Comparison of ENCODE assay signal across 8 cellular contexts in the genomic region with DNA sequence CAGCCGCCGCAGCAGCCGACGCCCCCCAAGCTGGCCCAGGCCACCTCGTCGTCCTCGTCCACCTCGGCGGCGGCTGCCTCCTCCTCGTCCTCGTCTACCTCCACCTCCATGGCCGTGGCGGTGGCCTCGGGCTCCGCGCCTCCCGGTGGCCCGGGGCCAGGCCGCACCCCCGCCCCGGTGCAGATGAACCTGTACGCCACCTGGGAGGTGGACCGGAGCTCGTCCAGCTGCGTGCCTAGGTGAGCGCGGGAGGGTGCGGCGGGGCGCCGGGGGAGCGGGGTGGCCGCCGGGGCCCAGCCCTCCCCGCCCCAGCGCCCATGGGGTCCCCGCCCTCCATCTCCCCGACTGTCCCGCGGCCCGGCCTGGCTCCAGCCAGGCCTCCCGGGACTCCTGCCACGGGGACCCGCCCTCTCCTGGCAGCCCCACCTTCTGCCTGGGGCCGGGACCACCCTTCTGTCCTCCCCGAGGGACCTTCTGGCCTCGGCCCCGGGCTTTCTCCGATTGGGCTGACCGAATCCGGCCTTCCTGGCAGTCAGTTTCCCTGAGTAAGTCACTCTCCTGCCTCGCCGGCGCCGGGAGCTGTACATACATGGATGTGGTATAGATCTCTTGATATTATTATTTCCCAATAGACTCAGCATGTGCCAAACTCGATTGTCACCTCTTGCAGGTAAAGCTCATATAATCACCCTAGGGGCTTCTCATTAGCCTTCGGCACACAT. TPM values are rescaled to one million over a fixed set of nuclear protein-coding genes. Genes with fewer than 3 reads are reported as not detected.
DNase-seq lines count a peak whose midpoint lies in the region; ATAC-seq and TF ChIP-seq lines count a peak whose summit lies in the region.

No MANE protein-coding gene starts in this region.

- H3K9me3 ChIP-seq in HUES48 (ENCODE audit: control insufficient read depth, insufficient read depth, low read length) (no peaks in the 10 kb centered on the region), ovary (no peaks in the 10 kb centered on the region)

- peak overlapping the region; percentile 88 for H3K27ac ChIP-seq in HUES48 (ENCODE audit: low read depth, low read length)
- H3K27ac ChIP-seq in ovary: peak overlapping the region; percentile 47 to 82

- no peak for TF ChIP-seq POLR2A in ovary (IDR thresholded peaks at IDR 0.05)

- no peak for DNase-seq in AG09309 (ENCODE audit: low read depth)
- peak; percentile 28 for DNase-seq in activated naive CD4-positive, alpha-beta T cell treated with anti-CD3 and anti-CD28 coated beads, Interleukin-2, amount 50 U/mL, for 16 hours
- DNase-seq in Right ventricle myocardium inferior (ENCODE audit: missing footprints): peak; percentile 86
- DNase-seq in ovary: peak; percentile 47 to 70 (median 64)
- no peak for DNase-seq in medulla oblongata (ENCODE audit: extremely low spot score)
- DNase-seq in cerebellum (ENCODE audit: low spot score): no peak

- peak overlapping the region; percentile 81 for H3K4me3 ChIP-seq in AG09309 (ENCODE audit: control insufficient read depth, low read depth, low read length)
- H3K4me3 ChIP-seq in HUES48 (ENCODE audit: low read depth, low read length): peak overlapping the region; percentile 76
- peak overlapping the region; percentile 58 for H3K4me3 ChIP-seq in ovary

- TF ChIP-seq CTCF in AG09309 (IDR thresholded peaks at IDR 0.05; ENCODE audit: control insufficient read depth, insufficient read depth, low read depth, low read length, missing control alignments) (no peak), ovary (IDR thresholded peaks at IDR 0.05) (no peak)

- ATAC-seq in GM18909 (IDR thresholded peaks at IDR 0.05; ENCODE audit: poor library complexity, unreplicated experiment) (peak; percentile 13), Right ventricle myocardium inferior (peak; percentile 19)

- WGBS in ovary, 3 donors: 0 to 1% (median 0%) methylated on average over 40 to 58 of the region's 58 CpGs

- no peak for TF ChIP-seq EP300 in ovary (IDR thresholded peaks at IDR 0.05)

- intact Hi-C loops in Right ventricle myocardium inferior (cut with DNase I): no loop called here
- intact Hi-C loops in ovary (cut with DNase I): no loop called here

- H3K36me3 ChIP-seq in HUES48 (ENCODE audit: control insufficient read depth, insufficient read depth, low read length) (peaks cover 49% of the 10 kb centered on the region), ovary (no peaks in the 10 kb centered on the region)

- no peaks in the 10 kb centered on the region for H3K27me3 ChIP-seq in HUES48 (ENCODE audit: control insufficient read depth, insufficient read depth, low read length)
- H3K27me3 ChIP-seq in ovary: no peaks in the 10 kb centered on the region

- H3K4me1 ChIP-seq in HUES48 (ENCODE audit: control insufficient read depth, insufficient read depth, low read length) (peaks cover 20% of the 10 kb centered on the region), ovary (ENCODE audit: insufficient read depth) (peaks cover 12% of the 10 kb centered on the region)

- no peak overlapping the region for H3K9ac ChIP-seq in HUES48 (ENCODE audit: low read depth, low read length)

RNA-seq across cellular contexts. Expression of gene PACS1, which starts 0.7 kb away (rescaled TPM):
- total RNA-seq in Right ventricle myocardium inferior: 50.7 TPM
- total RNA-seq in ovary: 10 to 100 TPM; 22.4 to 83.9 (median 73.9) TPM
- 10 to 100 TPM; 31.3 to 92.9 TPM for polyA plus RNA-seq in ovary
- 56.7 TPM for total RNA-seq in cerebellum

RNA-seq across cellular contexts. Expression of gene SF3B2, which starts 18.6 kb away (rescaled TPM):
- total RNA-seq in Right ventricle myocardium inferior (71.8 TPM), ovary (100 to 1,000 TPM; 113 to 199 (median 189) TPM), cerebellum (66.5 TPM)
- 100 to 1,000 TPM; 132 to 203 TPM for polyA plus RNA-seq in ovary

RNA-seq across cellular contexts. Expression of gene GAL3ST3, which starts 21.8 kb away (rescaled TPM):
- total RNA-seq in Right ventricle myocardium inferior: 1.5 TPM
- total RNA-seq in ovary: 1 to 10 TPM in 1 of 7 donors, under 1 TPM in 3, not detected in 3; 0.20 to 3.3 (median 0.70) TPM
- polyA plus RNA-seq in ovary: under 1 TPM in 1 of 2 donors, not detected in 1; 0.08 TPM
- 8.1 TPM for total RNA-seq in cerebellum

RNA-seq across cellular contexts. Expression of gene CATSPER1, which starts 44.5 kb away (rescaled TPM):
- total RNA-seq in Right ventricle myocardium inferior (not detected), ovary (under 1 TPM in 1 of 7 donors, not detected in 6; 0.25 TPM), cerebellum (not detected)
- polyA plus RNA-seq in ovary: not detected

RNA-seq across cellular contexts. Expression of gene CST6, which starts 59.0 kb away (rescaled TPM):
- total RNA-seq in Right ventricle myocardium inferior: not detected
- 10 to 100 TPM in 1 of 7 donors, under 1 TPM in 4, not detected in 2; 0.32 to 25.4 (median 0.84) TPM for total RNA-seq in ovary
- polyA plus RNA-seq in ovary: under 1 TPM in 1 of 2 donors, not detected in 1; 0.30 TPM
- total RNA-seq in cerebellum: not detected

Comparison
In these comparisons a context has a peak if more than half of its experiments do, and no peak if none do; other contexts are left out.
1. DNase-seq: peak in activated naive CD4-positive, alpha-beta T cell treated with anti-CD3 and anti-CD28 coated beads, Interleukin-2, amount 50 U/mL, for 16 hours (single experiment), Right ventricle myocardium inferior (single experiment) and ovary (5 of 5); none in AG09309 (single experiment), medulla oblongata (single experiment) and cerebellum (single experiment).
2. Peak in every context shown above with its lines, with median percentiles within 50 percentile points of each other: H3K4me3 ChIP-seq.